2 cellular contexts compared by ENCODE assay signal in genomic region chr5:1083823-1084605, GRCh38.
A peak's percentile ranks its signal among the peaks of the same experiment; 100 is the strongest.
TF ChIP-seq lines count a peak whose summit lies in the region.

No MANE protein-coding gene starts in this region.

TF ChIP-seq in HepG2, 621 proteins besides CTCF, POLR2A, EP300 and RAD21 (continued from another document):
- TF ChIP-seq AGO2 (optimal IDR thresholded peaks at IDR 0.05; ENCODE audit: low read depth, low read length): peak; percentile 88
- TF ChIP-seq NR2F6 (IDR thresholded peaks at IDR 0.05): no peak
- TF ChIP-seq NR2F6 (CRISPR knock-in tag; IDR thresholded peaks at IDR 0.05): no peak
- no peak for TF ChIP-seq ZNF569 (CRISPR knock-in tag; IDR thresholded peaks at IDR 0.05; ENCODE audit: borderline replicate concordance)
- TF ChIP-seq ZNF451 (CRISPR knock-in tag; IDR thresholded peaks at IDR 0.05): no peak
- TF ChIP-seq ZNF75D (CRISPR knock-in tag; IDR thresholded peaks at IDR 0.05; ENCODE audit: borderline replicate concordance): no peak
- 0 out of 2 replicates have a peak, but pooled peaks have one; percentile 21 for TF ChIP-seq DNMT1 (CRISPR knock-in tag; IDR thresholded peaks at IDR 0.05)
- no peak for TF ChIP-seq MIER3 (CRISPR knock-in tag; IDR thresholded peaks at IDR 0.05; ENCODE audit: borderline replicate concordance)
- no peak for TF ChIP-seq POLR2AphosphoS5 (IDR thresholded peaks at IDR 0.05; ENCODE audit: low read depth, low read length)
- no peak for TF ChIP-seq JARID2 (CRISPR knock-in tag; IDR thresholded peaks at IDR 0.05; ENCODE audit: insufficient replicate concordance)
- no peak for TF ChIP-seq ZNF670 (CRISPR knock-in tag; IDR thresholded peaks at IDR 0.05; ENCODE audit: borderline replicate concordance)
- no peak for TF ChIP-seq ZNF24 (IDR thresholded peaks at IDR 0.05)
- peak; percentile 31; the same call in 1 of the 2 replicates for TF ChIP-seq RBFOX2 (IDR thresholded peaks at IDR 0.05; ENCODE audit: low read depth, low read length)
- TF ChIP-seq ZNF121 (CRISPR knock-in tag; IDR thresholded peaks at IDR 0.05): no peak
- TF ChIP-seq IKZF4 (CRISPR knock-in tag; IDR thresholded peaks at IDR 0.05; ENCODE audit: borderline replicate concordance, low read depth, not compliant biosample characterization): no peak
- no peak for TF ChIP-seq NFKBIZ (CRISPR knock-in tag; IDR thresholded peaks at IDR 0.05)
- TF ChIP-seq ZNF280B (CRISPR knock-in tag; IDR thresholded peaks at IDR 0.05; ENCODE audit: borderline replicate concordance): no peak
- TF ChIP-seq ZNF678 (CRISPR knock-in tag; IDR thresholded peaks at IDR 0.05): no peak
- TF ChIP-seq MEF2D (CRISPR knock-in tag; IDR thresholded peaks at IDR 0.05): no peak

TF ChIP-seq in WTC11, 78 proteins besides CTCF, POLR2A, EP300 and RAD21:
- no peak for TF ChIP-seq ESRRA (CRISPR knock-in tag; IDR thresholded peaks at IDR 0.05; ENCODE audit: borderline replicate concordance)
- no peak for TF ChIP-seq TCF7 (CRISPR knock-in tag; IDR thresholded peaks at IDR 0.05; ENCODE audit: low read depth)
- no peak for TF ChIP-seq SP1 (CRISPR knock-in tag; conservative IDR thresholded peaks at IDR 0.05)
- no peak for TF ChIP-seq ZNF121 (CRISPR knock-in tag; IDR thresholded peaks at IDR 0.05)
